Comparison of ENCODE assay signal across 8 cellular contexts in the genomic region with DNA sequence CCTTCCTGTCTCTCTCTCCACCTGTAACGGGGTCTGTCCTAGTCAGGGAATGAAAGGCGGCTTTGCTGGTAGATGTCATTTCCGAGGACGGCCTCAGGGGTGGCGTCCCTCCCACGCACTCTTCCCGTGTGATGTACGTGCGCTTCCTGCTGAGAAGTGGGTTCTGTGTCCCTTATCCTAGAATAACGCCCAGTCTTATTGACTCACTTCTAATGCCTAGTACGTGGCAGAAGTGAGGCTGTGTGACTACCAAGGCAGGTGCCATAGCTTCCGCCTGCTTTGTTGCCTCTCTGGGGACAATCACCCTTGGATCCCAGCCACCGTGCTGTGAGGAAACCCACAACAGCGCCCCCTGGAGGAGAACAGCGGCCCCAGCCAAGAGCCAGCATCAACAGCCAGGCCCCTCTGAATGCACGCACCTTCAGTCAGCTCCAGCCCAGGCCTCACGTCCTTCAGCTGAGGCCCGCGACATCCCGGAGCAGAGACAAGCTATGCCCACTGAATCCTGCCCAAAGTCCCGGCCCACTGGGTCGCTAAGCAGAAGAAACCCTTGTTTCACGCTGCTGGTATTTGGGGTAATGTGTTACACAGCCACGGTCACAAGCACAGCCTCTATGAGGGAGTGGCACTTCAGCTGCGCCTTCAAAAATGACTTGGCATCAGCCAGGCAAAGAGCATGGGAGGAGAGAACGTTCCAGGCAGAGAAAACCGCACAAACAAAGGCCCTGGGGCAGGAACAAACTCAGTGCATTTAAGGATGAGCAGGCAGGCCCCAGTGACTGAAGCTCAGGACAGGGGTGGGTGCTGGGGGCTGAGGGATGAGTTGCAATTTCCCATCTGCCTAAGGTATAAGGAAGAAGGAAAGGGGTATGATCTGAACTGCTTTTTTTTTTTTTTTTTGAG.
DNase-seq lines count a peak whose midpoint lies in the region.

No MANE protein-coding gene starts in this region.

- DNase-seq in NCI-H2196 (lab: John Stamatoyannopoulos, UW; ENCODE audit: unreplicated experiment): peak; percentile 31
- DNase-seq in NCI-H2196 treated with DMSO at 0.1 percent for 48 hours (lab: John Stamatoyannopoulos, UW; ENCODE audit: unreplicated experiment): no peak
- peak; percentile 41 for DNase-seq in OCI-M1 (lab: John Stamatoyannopoulos, UW)
- DNase-seq in activated T-cell treated with anti-CD3 and anti-CD28 coated beads, Interleukin-2, amount 50 U/mL, for 48 hours: peak; percentile 76 to 80
- peak in 35 of 42 donors; percentile 19 to 75 (median 37) for DNase-seq in head of caudate nucleus
- DNase-seq in stimulated activated CD4-positive, alpha-beta T cell treated with anti-CD3 and anti-CD28 coated beads, Interleukin-15, amount 100 ng/mL, for 48 hours (ENCODE audit: low read depth in 2 of 2): peak; percentile 34 to 64
- no peak for DNase-seq in HPDE6-E6E7 (ENCODE audit: extremely low spot score)
- no peak for DNase-seq in epidermal melanocyte (ENCODE audit: insufficient read length, low spot score)

- intact Hi-C loops in head of caudate nucleus (cut with DNase I): no loop called here

Comparison
In these comparisons a context has a peak if more than half of its experiments do, and no peak if none do; other contexts are left out.
1. DNase-seq: peak in NCI-H2196 (single experiment), OCI-M1 (single experiment), activated T-cell treated with anti-CD3 and anti-CD28 coated beads, Interleukin-2, amount 50 U/mL, for 48 hours (2 of 2), head of caudate nucleus (35 of 42) and stimulated activated CD4-positive, alpha-beta T cell treated with anti-CD3 and anti-CD28 coated beads, Interleukin-15, amount 100 ng/mL, for 48 hours (2 of 2); none in NCI-H2196 treated with DMSO at 0.1 percent for 48 hours (single experiment), HPDE6-E6E7 (single experiment) and epidermal melanocyte (single experiment).